ENCODE assay signal across 1 cellular context in genomic region chr11:94543695-94544581, GRCh38.
A peak's percentile ranks its signal among the peaks of the same experiment; 100 is the strongest.
TF ChIP-seq lines count a peak whose summit lies in the region.

FUT4 (plus strand) TSS chr11:94543921; CDS start chr11:94544134, 213 bp downstream.

TF ChIP-seq in GM12878, 131 proteins besides CTCF, POLR2A, EP300 and RAD21 (continued from another document and continues in another):
- TF ChIP-seq, protein P1, sequence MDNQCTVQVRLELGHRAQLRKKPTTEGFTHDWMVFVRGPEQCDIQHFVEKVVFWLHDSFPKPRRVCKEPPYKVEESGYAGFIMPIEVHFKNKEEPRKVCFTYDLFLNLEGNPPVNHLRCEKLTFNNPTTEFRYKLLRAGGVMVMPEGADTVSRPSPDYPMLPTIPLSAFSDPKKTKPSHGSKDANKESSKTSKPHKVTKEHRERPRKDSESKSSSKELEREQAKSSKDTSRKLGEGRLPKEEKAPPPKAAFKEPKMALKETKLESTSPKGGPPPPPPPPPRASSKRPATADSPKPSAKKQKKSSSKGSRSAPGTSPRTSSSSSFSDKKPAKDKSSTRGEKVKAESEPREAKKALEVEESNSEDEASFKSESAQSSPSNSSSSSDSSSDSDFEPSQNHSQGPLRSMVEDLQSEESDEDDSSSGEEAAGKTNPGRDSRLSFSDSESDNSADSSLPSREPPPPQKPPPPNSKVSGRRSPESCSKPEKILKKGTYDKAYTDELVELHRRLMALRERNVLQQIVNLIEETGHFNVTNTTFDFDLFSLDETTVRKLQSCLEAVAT (IDR thresholded peaks at IDR 0.05): peak; percentile 76
- TF ChIP-seq DPF2 (IDR thresholded peaks at IDR 0.05) (peak; percentile 65), MYC (IDR thresholded peaks at IDR 0.05; ENCODE audit: insufficient read depth, insufficient read length, insufficient replicate concordance, low read length, severe bottlenecking) (peak; percentile 62), CBFB (IDR thresholded peaks at IDR 0.05; ENCODE audit: low read depth) (no peak), CHD4 (IDR thresholded peaks at IDR 0.05) (no peak), HCFC1 (IDR thresholded peaks at IDR 0.05; ENCODE audit: low read length) (no peak; the same call in 1 of the 2 replicates), KLF5 (IDR thresholded peaks at IDR 0.05; ENCODE audit: partially characterized antibody) (no peak), SMAD1 (IDR thresholded peaks at IDR 0.05; ENCODE audit: low read depth, partially characterized antibody) (no peak), JUNB (IDR thresholded peaks at IDR 0.05) (no peak), MEF2A (IDR thresholded peaks at IDR 0.05; ENCODE audit: insufficient read depth, low read depth, low read length) (no peak), NFYA (IDR thresholded peaks at IDR 0.05; ENCODE audit: borderline replicate concordance, low read depth, low read length) (no peak), EZH2 (IDR thresholded peaks at IDR 0.05; ENCODE audit: borderline replicate concordance, control insufficient read depth, low read depth, low read length) (no peak), TCF12 (IDR thresholded peaks at IDR 0.05; ENCODE audit: low read depth, low read length) (0 out of 2 replicates have a peak, but pooled peaks have one; percentile 5), CREB1 (IDR thresholded peaks at IDR 0.05; ENCODE audit: low read depth) (0 out of 2 replicates have a peak, but pooled peaks have one; percentile 37), BMI1 (IDR thresholded peaks at IDR 0.05; ENCODE audit: borderline replicate concordance) (no peak), RCOR1 (conservative IDR thresholded peaks at IDR 0.05; ENCODE audit: low read depth, low read length) (0 out of 2 replicates have a peak, but pooled peaks have one; percentile 16), RBBP5 (conservative IDR thresholded peaks at IDR 0.05) (no peak), CHD1 (IDR thresholded peaks at IDR 0.05; ENCODE audit: low read depth, low read length) (0 out of 2 replicates have a peak, but pooled peaks have one; percentile 26), ZNF207 (IDR thresholded peaks at IDR 0.05; ENCODE audit: borderline replicate concordance) (peak; percentile 57; the same call in 1 of the 2 replicates), MAX (IDR thresholded peaks at IDR 0.05; ENCODE audit: low read depth, low read length) (no peak; the same call in none of the 2 replicates), NRF1 (conservative IDR thresholded peaks at IDR 0.05; ENCODE audit: low read depth, low read length) (no peak), SUPT20H (IDR thresholded peaks at IDR 0.05; ENCODE audit: borderline replicate concordance, control insufficient read depth, low read depth, low read length) (no peak), SREBF2 (IDR thresholded peaks at IDR 0.05; ENCODE audit: low read length) (no peak), CEBPB (IDR thresholded peaks at IDR 0.05; ENCODE audit: borderline replicate concordance in 1 of 2, low read depth in 2 of 2, low read length in 2 of 2) (no peak), SRF (IDR thresholded peaks at IDR 0.05; ENCODE audit: low read depth in 2 of 2, low read length in 2 of 2) (no peak), EED (IDR thresholded peaks at IDR 0.05; ENCODE audit: low read depth) (peak; percentile 71), SUZ12 (IDR thresholded peaks at IDR 0.05; ENCODE audit: unreplicated experiment) (no peak), PML (IDR thresholded peaks at IDR 0.05; ENCODE audit: low read length) (no peak), HDGF (IDR thresholded peaks at IDR 0.05) (peak; percentile 88; the same call in 1 of the 2 replicates), HSF1 (IDR thresholded peaks at IDR 0.05; ENCODE audit: low read depth, low read length) (no peak), GABPA (IDR thresholded peaks at IDR 0.05; ENCODE audit: low read depth) (0 out of 2 replicates have a peak, but pooled peaks have one; percentile 26), PKNOX1 (IDR thresholded peaks at IDR 0.05) (no peak), PAX8 (IDR thresholded peaks at IDR 0.05) (no peak), ZBED1 (IDR thresholded peaks at IDR 0.05; ENCODE audit: borderline replicate concordance) (no peak), ATF3 (IDR thresholded peaks at IDR 0.05; ENCODE audit: borderline replicate concordance, extremely low read depth, low read depth, low read length) (no peak), TBL1XR1 (IDR thresholded peaks at IDR 0.05; ENCODE audit: low read depth, low read length) (no peak), ZSCAN29 (IDR thresholded peaks at IDR 0.05) (peak; percentile 10; the same call in 1 of the 2 replicates), IKZF2 (IDR thresholded peaks at IDR 0.05) (peak; percentile 64 to 72), ESRRA (IDR thresholded peaks at IDR 0.05; ENCODE audit: low read length) (no peak), RUNX3 (IDR thresholded peaks at IDR 0.05; ENCODE audit: low read length) (0 out of 2 replicates have a peak, but pooled peaks have one; percentile 19), CREM (IDR thresholded peaks at IDR 0.05; ENCODE audit: low read depth) (peak; percentile 41), SIX5 (IDR thresholded peaks at IDR 0.05; ENCODE audit: low read depth, low read length, severe bottlenecking) (no peak), JUND (IDR thresholded peaks at IDR 0.05; ENCODE audit: low read depth, low read length) (no peak), TAF1 (IDR thresholded peaks at IDR 0.05; ENCODE audit: borderline replicate concordance, low read depth, low read length) (no peak)
- TF ChIP-seq, protein P2, sequence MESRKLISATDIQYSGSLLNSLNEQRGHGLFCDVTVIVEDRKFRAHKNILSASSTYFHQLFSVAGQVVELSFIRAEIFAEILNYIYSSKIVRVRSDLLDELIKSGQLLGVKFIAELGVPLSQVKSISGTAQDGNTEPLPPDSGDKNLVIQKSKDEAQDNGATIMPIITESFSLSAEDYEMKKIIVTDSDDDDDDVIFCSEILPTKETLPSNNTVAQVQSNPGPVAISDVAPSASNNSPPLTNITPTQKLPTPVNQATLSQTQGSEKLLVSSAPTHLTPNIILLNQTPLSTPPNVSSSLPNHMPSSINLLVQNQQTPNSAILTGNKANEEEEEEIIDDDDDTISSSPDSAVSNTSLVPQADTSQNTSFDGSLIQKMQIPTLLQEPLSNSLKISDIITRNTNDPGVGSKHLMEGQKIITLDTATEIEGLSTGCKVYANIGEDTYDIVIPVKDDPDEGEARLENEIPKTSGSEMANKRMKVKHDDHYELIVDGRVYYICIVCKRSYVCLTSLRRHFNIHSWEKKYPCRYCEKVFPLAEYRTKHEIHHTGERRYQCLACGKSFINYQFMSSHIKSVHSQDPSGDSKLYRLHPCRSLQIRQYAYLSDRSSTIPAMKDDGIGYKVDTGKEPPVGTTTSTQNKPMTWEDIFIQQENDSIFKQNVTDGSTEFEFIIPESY (IDR thresholded peaks at IDR 0.05): no peak
- TF ChIP-seq, protein P3, sequence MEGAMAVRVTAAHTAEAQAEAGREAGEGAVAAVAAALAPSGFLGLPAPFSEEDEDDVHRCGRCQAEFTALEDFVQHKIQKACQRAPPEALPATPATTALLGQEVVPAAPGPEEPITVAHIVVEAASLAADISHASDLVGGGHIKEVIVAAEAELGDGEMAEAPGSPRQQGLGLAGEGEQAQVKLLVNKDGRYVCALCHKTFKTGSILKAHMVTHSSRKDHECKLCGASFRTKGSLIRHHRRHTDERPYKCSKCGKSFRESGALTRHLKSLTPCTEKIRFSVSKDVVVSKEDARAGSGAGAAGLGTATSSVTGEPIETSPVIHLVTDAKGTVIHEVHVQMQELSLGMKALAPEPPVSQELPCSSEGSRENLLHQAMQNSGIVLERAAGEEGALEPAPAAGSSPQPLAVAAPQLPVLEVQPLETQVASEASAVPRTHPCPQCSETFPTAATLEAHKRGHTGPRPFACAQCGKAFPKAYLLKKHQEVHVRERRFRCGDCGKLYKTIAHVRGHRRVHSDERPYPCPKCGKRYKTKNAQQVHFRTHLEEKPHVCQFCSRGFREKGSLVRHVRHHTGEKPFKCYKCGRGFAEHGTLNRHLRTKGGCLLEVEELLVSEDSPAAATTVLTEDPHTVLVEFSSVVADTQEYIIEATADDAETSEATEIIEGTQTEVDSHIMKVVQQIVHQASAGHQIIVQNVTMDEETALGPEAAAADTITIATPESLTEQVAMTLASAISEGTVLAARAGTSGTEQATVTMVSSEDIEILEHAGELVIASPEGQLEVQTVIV (IDR thresholded peaks at IDR 0.05; ENCODE audit: borderline replicate concordance, partially characterized antibody): peak; percentile 30
- TF ChIP-seq, protein P4, sequence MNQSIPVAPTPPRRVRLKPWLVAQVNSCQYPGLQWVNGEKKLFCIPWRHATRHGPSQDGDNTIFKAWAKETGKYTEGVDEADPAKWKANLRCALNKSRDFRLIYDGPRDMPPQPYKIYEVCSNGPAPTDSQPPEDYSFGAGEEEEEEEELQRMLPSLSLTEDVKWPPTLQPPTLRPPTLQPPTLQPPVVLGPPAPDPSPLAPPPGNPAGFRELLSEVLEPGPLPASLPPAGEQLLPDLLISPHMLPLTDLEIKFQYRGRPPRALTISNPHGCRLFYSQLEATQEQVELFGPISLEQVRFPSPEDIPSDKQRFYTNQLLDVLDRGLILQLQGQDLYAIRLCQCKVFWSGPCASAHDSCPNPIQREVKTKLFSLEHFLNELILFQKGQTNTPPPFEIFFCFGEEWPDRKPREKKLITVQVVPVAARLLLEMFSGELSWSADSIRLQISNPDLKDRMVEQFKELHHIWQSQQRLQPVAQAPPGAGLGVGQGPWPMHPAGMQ (IDR thresholded peaks at IDR 0.05; ENCODE audit: borderline replicate concordance): no peak
- TF ChIP-seq, protein P5, sequence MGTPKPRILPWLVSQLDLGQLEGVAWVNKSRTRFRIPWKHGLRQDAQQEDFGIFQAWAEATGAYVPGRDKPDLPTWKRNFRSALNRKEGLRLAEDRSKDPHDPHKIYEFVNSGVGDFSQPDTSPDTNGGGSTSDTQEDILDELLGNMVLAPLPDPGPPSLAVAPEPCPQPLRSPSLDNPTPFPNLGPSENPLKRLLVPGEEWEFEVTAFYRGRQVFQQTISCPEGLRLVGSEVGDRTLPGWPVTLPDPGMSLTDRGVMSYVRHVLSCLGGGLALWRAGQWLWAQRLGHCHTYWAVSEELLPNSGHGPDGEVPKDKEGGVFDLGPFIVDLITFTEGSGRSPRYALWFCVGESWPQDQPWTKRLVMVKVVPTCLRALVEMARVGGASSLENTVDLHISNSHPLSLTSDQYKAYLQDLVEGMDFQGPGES (IDR thresholded peaks at IDR 0.05): no peak
- TF ChIP-seq, protein P6, sequence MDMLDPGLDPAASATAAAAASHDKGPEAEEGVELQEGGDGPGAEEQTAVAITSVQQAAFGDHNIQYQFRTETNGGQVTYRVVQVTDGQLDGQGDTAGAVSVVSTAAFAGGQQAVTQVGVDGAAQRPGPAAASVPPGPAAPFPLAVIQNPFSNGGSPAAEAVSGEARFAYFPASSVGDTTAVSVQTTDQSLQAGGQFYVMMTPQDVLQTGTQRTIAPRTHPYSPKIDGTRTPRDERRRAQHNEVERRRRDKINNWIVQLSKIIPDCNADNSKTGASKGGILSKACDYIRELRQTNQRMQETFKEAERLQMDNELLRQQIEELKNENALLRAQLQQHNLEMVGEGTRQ (IDR thresholded peaks at IDR 0.05; ENCODE audit: borderline replicate concordance, low read depth, low read length): no peak
- TF ChIP-seq, protein P7, sequence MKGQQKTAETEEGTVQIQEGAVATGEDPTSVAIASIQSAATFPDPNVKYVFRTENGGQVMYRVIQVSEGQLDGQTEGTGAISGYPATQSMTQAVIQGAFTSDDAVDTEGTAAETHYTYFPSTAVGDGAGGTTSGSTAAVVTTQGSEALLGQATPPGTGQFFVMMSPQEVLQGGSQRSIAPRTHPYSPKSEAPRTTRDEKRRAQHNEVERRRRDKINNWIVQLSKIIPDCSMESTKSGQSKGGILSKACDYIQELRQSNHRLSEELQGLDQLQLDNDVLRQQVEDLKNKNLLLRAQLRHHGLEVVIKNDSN (IDR thresholded peaks at IDR 0.05; ENCODE audit: borderline replicate concordance, extremely low read length, insufficient read depth, low read depth, low read length): no peak
- TF ChIP-seq, protein P8, sequence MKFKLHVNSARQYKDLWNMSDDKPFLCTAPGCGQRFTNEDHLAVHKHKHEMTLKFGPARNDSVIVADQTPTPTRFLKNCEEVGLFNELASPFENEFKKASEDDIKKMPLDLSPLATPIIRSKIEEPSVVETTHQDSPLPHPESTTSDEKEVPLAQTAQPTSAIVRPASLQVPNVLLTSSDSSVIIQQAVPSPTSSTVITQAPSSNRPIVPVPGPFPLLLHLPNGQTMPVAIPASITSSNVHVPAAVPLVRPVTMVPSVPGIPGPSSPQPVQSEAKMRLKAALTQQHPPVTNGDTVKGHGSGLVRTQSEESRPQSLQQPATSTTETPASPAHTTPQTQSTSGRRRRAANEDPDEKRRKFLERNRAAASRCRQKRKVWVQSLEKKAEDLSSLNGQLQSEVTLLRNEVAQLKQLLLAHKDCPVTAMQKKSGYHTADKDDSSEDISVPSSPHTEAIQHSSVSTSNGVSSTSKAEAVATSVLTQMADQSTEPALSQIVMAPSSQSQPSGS (IDR thresholded peaks at IDR 0.05; ENCODE audit: low read length): no peak
